In genomic region chr3:9078561-9079240, GRCh38 we compare ENCODE assay signal across 1 cellular context.
TF ChIP-seq lines count a peak whose summit lies in the region.

No MANE protein-coding gene starts in this region.

TF ChIP-seq in GM23338, 12 proteins besides CTCF, POLR2A, EP300 and RAD21 (continued from another document):
- no peak for TF ChIP-seq ZNF462 (CRISPR knock-in tag; IDR thresholded peaks at IDR 0.05)
- no peak for TF ChIP-seq ZNF331 (CRISPR knock-in tag; IDR thresholded peaks at IDR 0.05; ENCODE audit: low read depth)
- TF ChIP-seq REST (IDR thresholded peaks at IDR 0.05; ENCODE audit: unreplicated experiment): no peak
